11 cellular contexts compared by ENCODE assay signal in the genomic region with DNA sequence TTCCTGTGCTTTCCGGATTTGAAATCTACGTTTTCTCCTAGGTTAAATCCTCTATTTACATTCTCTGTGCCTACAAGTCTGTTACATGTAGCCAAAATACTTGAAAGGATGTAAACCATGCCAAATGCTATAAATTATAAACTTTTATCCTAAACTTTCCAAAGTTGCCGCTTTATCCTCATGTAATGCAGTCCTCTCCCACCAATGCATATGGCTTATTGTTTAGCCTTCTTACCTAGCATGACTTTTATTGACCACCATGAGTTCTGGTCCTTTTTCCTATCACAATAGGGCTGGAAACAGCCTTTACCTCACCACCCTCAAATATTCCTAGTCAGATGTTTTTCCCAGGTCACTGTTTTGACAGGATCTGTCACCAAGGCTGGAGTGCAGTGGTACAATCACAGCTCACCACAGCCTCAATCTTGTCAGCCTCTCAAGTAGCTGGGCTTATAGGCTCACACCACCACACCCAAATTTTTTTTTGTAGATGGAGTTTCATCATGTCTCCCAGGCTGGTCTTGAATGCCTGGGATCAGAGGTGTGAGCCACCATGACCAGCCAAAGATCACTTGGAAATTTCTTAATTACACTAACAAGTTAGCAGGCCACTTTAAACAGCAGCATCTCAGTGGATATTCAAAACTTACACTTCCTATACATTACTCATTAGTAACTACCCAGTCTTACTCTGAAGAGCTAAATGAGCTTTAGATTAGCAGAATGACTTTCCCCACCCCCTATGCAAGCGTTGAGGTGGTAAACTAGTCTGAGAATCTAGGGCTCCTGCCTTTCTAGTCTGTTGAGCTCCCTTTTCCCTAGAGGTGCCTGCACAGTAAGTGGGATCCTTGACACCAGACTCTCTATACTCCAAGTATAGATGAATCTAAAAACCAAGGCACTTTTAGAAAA. TPM values are rescaled to one million over a fixed set of nuclear protein-coding genes. Genes with fewer than 3 reads are reported as not detected.
DNase-seq lines count a peak whose midpoint lies in the region; ATAC-seq and TF ChIP-seq lines count a peak whose summit lies in the region.
"Had no signal": no experiment of that assay in that cellular context is flagged by ENCODE, and none has a peak within 500 bp of the region (broad histone marks: within the 10 kb centered on the region; RNA-seq: fewer than 3 reads in every experiment).

No MANE protein-coding gene starts in this region.

- intact Hi-C loops in natural killer cell (cut with micrococcal nuclease): no loop called here

- H3K9me2 ChIP-seq in SK-N-SH: no peaks in the 10 kb centered on the region

- peaks cover 25 to 30% of the 10 kb centered on the region in 2 experiments for H3K36me3 ChIP-seq in SK-N-SH (replicated peaks in 1 of 2; ENCODE audit: control insufficient read depth in 1 of 2, insufficient read depth in 2 of 2, low read length in 1 of 2)

- no peak overlapping the region for H3K4me3 ChIP-seq in SK-N-SH (ENCODE audit: low read depth in 2 of 2, low read length in 1 of 2)
- no peak overlapping the region for H3K4me3 ChIP-seq in Jurkat, Clone E6-1 (ENCODE audit: low read length)
- H3K4me3 ChIP-seq: lung had no signal

- H4K20me1 ChIP-seq in SK-N-SH (ENCODE audit: insufficient read depth): peaks cover 42% of the 10 kb centered on the region

- H3F3A ChIP-seq in SK-N-SH (replicated peaks; ENCODE audit: insufficient read depth): peaks cover 50% of the 10 kb centered on the region

- ATAC-seq in SK-N-SH treated with all-trans-retinoic acid at 6 μM for 48 hours (no peak), natural killer cell (no peak), GM18870 (IDR thresholded peaks at IDR 0.05; ENCODE audit: unreplicated experiment) (no peak), HG03280 (IDR thresholded peaks at IDR 0.05; ENCODE audit: unreplicated experiment) (no peak), GM19023 (IDR thresholded peaks at IDR 0.05; ENCODE audit: unreplicated experiment) (no peak)
- ATAC-seq in activated CD8-positive, alpha-beta T cell treated with anti-CD3 and anti-CD28 coated beads, Interleukin-2, amount 10 ng/mL, durations not matched to agents 7 days and 5 days: no peak

- no peak for TF ChIP-seq EP300 in SK-N-SH (IDR thresholded peaks at IDR 0.05; ENCODE audit: borderline replicate concordance in 1 of 2, low read depth in 1 of 2, low read length in 1 of 2)

- H3K27me3 ChIP-seq in SK-N-SH (ENCODE audit: insufficient read depth): no peaks in the 10 kb centered on the region

- H3K9me3 ChIP-seq in SK-N-SH: no peaks in the 10 kb centered on the region

- H2AFZ ChIP-seq in SK-N-SH (ENCODE audit: low read depth): no peak overlapping the region

- POLR2A ChIA-PET in SK-N-SH (lab: Yijun Ruan, JAX): interaction anchor here (0.5 to 0.9 kb wide), 4 partner anchors 33 to 108 kb away, joined by 3 to 8 read pairs (median 4); a partner anchor contains a TSS
- POLR2A ChIA-PET in activated CD8-positive, alpha-beta T cell treated with anti-CD3 and anti-CD28 coated beads, Interleukin-2, amount 10 ng/mL, durations not matched to agents 7 days and 5 days (lab: Charles Lee): interaction anchor here (0.6 to 5.9 kb wide), 13 partner anchors 10 to 109 kb away, joined by 3 to 165 read pairs (median 4); a partner anchor contains a TSS

- H3K4me1 Mint-ChIP-seq in activated CD8-positive, alpha-beta T cell treated with anti-CD3 and anti-CD28 coated beads, Interleukin-2, amount 10 ng/mL, durations not matched to agents 7 days and 5 days (ENCODE audit: low read depth): peaks cover 34% of the 10 kb centered on the region
- peaks cover 33 to 35% of the 10 kb centered on the region in 2 donors for H3K4me1 Mint-ChIP-seq in natural killer cell

- peaks cover 47% of the 10 kb centered on the region for H3K36me3 Mint-ChIP-seq in activated CD8-positive, alpha-beta T cell treated with anti-CD3 and anti-CD28 coated beads, Interleukin-2, amount 10 ng/mL, durations not matched to agents 7 days and 5 days (ENCODE audit: low read depth)
- H3K36me3 Mint-ChIP-seq in natural killer cell: peaks cover 6% of the 10 kb centered on the region

- CTCF ChIA-PET in SK-N-SH (lab: Yijun Ruan, JAX): interaction anchor here (0.6 to 7.3 kb wide), 9 partner anchors 23 to 108 kb away, joined by 3 to 69 read pairs (median 3); a partner anchor contains a TSS
- CTCF ChIA-PET in activated CD8-positive, alpha-beta T cell treated with anti-CD3 and anti-CD28 coated beads, Interleukin-2, amount 10 ng/mL, durations not matched to agents 7 days and 5 days (lab: Charles Lee): interaction anchor here (0.9 to 1.6 kb wide), 5 partner anchors 15 to 274 kb away, joined by 3 to 5 read pairs (median 4); no protein-coding TSS in a partner anchor

- peaks cover 10 to 15% of the 10 kb centered on the region in 2 experiments; a peak in 3 of 4 replicates for H3K4me1 ChIP-seq in SK-N-SH (ENCODE audit: control insufficient read depth in 1 of 2, insufficient read depth in 2 of 2, low read depth in 1 of 2, low read length in 1 of 2)

- no peak overlapping the region for H3K9ac ChIP-seq in SK-N-SH

- 89% methylated on average over 4 of the region's 4 CpGs for WGBS in SK-N-SH (ENCODE audit: low lambda C conversion rate)

- H3K9me3 Mint-ChIP-seq in activated CD8-positive, alpha-beta T cell treated with anti-CD3 and anti-CD28 coated beads, Interleukin-2, amount 10 ng/mL, durations not matched to agents 7 days and 5 days (ENCODE audit: insufficient read depth): no peaks in the 10 kb centered on the region
- no peaks in the 10 kb centered on the region for H3K9me3 Mint-ChIP-seq in natural killer cell

- H3K79me2 ChIP-seq in SK-N-SH (ENCODE audit: insufficient read depth): peaks cover 32% of the 10 kb centered on the region

- no peaks in the 10 kb centered on the region for H3K27me3 Mint-ChIP-seq in activated CD8-positive, alpha-beta T cell treated with anti-CD3 and anti-CD28 coated beads, Interleukin-2, amount 10 ng/mL, durations not matched to agents 7 days and 5 days (ENCODE audit: low read depth)
- no peaks in the 10 kb centered on the region for H3K27me3 Mint-ChIP-seq in natural killer cell (ENCODE audit: low read depth in 2 of 2)

- 0 out of 4 replicates have a peak overlapping the region, but pooled peaks of 1 of the 2 experiments have one; percentile 3 for H3K27ac ChIP-seq in SK-N-SH (ENCODE audit: low read depth in 2 of 2, low read length in 1 of 2)
- H3K27ac ChIP-seq: WERI-Rb-1 had no signal

- peak overlapping the region; percentile 7 for H3K4me3 Mint-ChIP-seq in activated CD8-positive, alpha-beta T cell treated with anti-CD3 and anti-CD28 coated beads, Interleukin-2, amount 10 ng/mL, durations not matched to agents 7 days and 5 days
- H3K4me3 Mint-ChIP-seq in natural killer cell: no peak overlapping the region

- H3K27ac Mint-ChIP-seq in activated CD8-positive, alpha-beta T cell treated with anti-CD3 and anti-CD28 coated beads, Interleukin-2, amount 10 ng/mL, durations not matched to agents 7 days and 5 days: peak overlapping the region; percentile 41
- H3K27ac Mint-ChIP-seq in natural killer cell: peak overlapping the region; percentile 64 to 73

- H3K4me2 ChIP-seq in SK-N-SH: no peak overlapping the region

- TF ChIP-seq CTCF in SK-N-SH (IDR thresholded peaks at IDR 0.05) (no peak), natural killer cell (IDR thresholded peaks at IDR 0.05) (no peak)

- DNase-seq in SK-N-SH: no peak
- DNase-seq in Jurkat, Clone E6-1 (ENCODE audit: low read depth, low spot score): peak; percentile 27
- DNase-seq in activated CD8-positive, alpha-beta T cell treated with anti-CD3 and anti-CD28 coated beads, Interleukin-2, amount 10 ng/mL, durations not matched to agents 7 days and 5 days: no peak
- DNase-seq in natural killer cell: no peak
- DNase-seq: H7, WERI-Rb-1 had no signal

- TF ChIP-seq RAD21 in SK-N-SH (IDR thresholded peaks at IDR 0.05; ENCODE audit: low read length): no peak

TF ChIP-seq in SK-N-SH, 30 proteins besides CTCF, POLR2A, EP300 and RAD21 (continues in another document):
- peak; percentile 74 for TF ChIP-seq POLR2AphosphoS5 (IDR thresholded peaks at IDR 0.05; ENCODE audit: low read depth, low read length)
- TF ChIP-seq JUND (IDR thresholded peaks at IDR 0.05): 0 out of 2 replicates have a peak, but pooled peaks have one; percentile 18

TF ChIP-seq in SK-N-SH treated with all-trans-retinoic acid at 6 μM for 48 hours, 23 proteins besides CTCF, POLR2A, EP300 and RAD21 (continues in another document):
- no peak for TF ChIP-seq ZFP3 (CRISPR knock-in tag; IDR thresholded peaks at IDR 0.05)

RNA-seq across cellular contexts. Expression of a gene that starts 4.1 kb away (rescaled TPM):
- 2,454 and 2,856 TPM in 2 replicates for polyA plus RNA-seq in SK-N-SH (2012; rRNA removed)
- polyA plus RNA-seq in SK-N-SH (2012; cell fraction: cytosol; rRNA removed): 1,826 and 2,117 TPM in 2 replicates
- polyA plus RNA-seq in SK-N-SH (2012; cell fraction: nucleus; rRNA removed): 970 and 1,206 TPM in 2 replicates
- 3,315 TPM for polyA plus RNA-seq in Jurkat, Clone E6-1 (2012; ENCODE audit: insufficient read depth, insufficient read length)
- 1,000 to 10,000 TPM; 2,302 to 2,333 TPM for total RNA-seq in activated CD8-positive, alpha-beta T cell treated with anti-CD3 and anti-CD28 coated beads, Interleukin-2, amount 10 ng/mL, durations not matched to agents 7 days and 5 days
- total RNA-seq in natural killer cell: 100 to 1,000 TPM; 147 to 185 (median 178) TPM

RNA-seq across cellular contexts. Expression of a gene that starts 16.5 kb away (rescaled TPM):
- polyA plus RNA-seq in SK-N-SH (2012; rRNA removed): 43.0 and 61.4 TPM in 2 replicates
- polyA plus RNA-seq in SK-N-SH (2012; cell fraction: cytosol; rRNA removed): 21.9 and 25.6 TPM in 2 replicates
- 223 and 317 TPM in 2 replicates for polyA plus RNA-seq in SK-N-SH (2012; cell fraction: nucleus; rRNA removed)
- 71.3 TPM for polyA plus RNA-seq in Jurkat, Clone E6-1 (2012; ENCODE audit: insufficient read depth, insufficient read length)
- total RNA-seq in activated CD8-positive, alpha-beta T cell treated with anti-CD3 and anti-CD28 coated beads, Interleukin-2, amount 10 ng/mL, durations not matched to agents 7 days and 5 days: 10 to 100 TPM; 35.8 to 37.8 TPM
- 100 to 1,000 TPM; 262 to 294 (median 271) TPM for total RNA-seq in natural killer cell

RNA-seq across cellular contexts. Expression of a gene that starts 32.5 kb away (rescaled TPM):
- polyA plus RNA-seq in SK-N-SH (2012; rRNA removed): 0.08 and 0.13 TPM in 2 replicates
- polyA plus RNA-seq in SK-N-SH (2012; cell fraction: cytosol; rRNA removed): 0.03 and 0.08 TPM in 2 replicates
- polyA plus RNA-seq in SK-N-SH (2012; cell fraction: nucleus; rRNA removed): 0.12 and 0.14 TPM in 2 replicates
- polyA plus RNA-seq in Jurkat, Clone E6-1 (2012; ENCODE audit: insufficient read depth, insufficient read length): not detected
- under 1 TPM in 1 of 2 experiments, not detected in 1; 0.16 TPM for total RNA-seq in activated CD8-positive, alpha-beta T cell treated with anti-CD3 and anti-CD28 coated beads, Interleukin-2, amount 10 ng/mL, durations not matched to agents 7 days and 5 days
- under 1 TPM; 0.39 to 0.80 (median 0.45) TPM for total RNA-seq in natural killer cell
- total RNA-seq: H7 had no signal

RNA-seq across cellular contexts. Expression of a gene that starts 57.3 kb away (rescaled TPM):
- 2.2 and 2.3 TPM in 2 replicates for polyA plus RNA-seq in SK-N-SH (2012; rRNA removed)
- polyA plus RNA-seq in SK-N-SH (2012; cell fraction: cytosol; rRNA removed): 1.6 and 2.9 TPM in 2 replicates
- polyA plus RNA-seq in SK-N-SH (2012; cell fraction: nucleus; rRNA removed): 1.4 and 2.4 TPM in 2 replicates
- polyA plus RNA-seq in Jurkat, Clone E6-1 (2012; ENCODE audit: insufficient read depth, insufficient read length): 12.9 TPM
- total RNA-seq in activated CD8-positive, alpha-beta T cell treated with anti-CD3 and anti-CD28 coated beads, Interleukin-2, amount 10 ng/mL, durations not matched to agents 7 days and 5 days: 1 to 10 TPM; 9.5 to 9.9 TPM
- total RNA-seq in natural killer cell: 10 to 100 TPM in 2 of 3 donors, 1 to 10 TPM in 1; 6.3 to 11.6 (median 11.1) TPM

Comparison
In these comparisons a context has a peak if more than half of its experiments do, and no peak if none do; other contexts are left out.
1. RNA of a gene that starts 4.1 kb away (total RNA-seq): 2,302 to 2,333 TPM in activated CD8-positive, alpha-beta T cell treated with anti-CD3 and anti-CD28 coated beads, Interleukin-2, amount 10 ng/mL, durations not matched to agents 7 days and 5 days; 147 to 185 TPM in natural killer cell; every median in the first group is over 10 times any median in the second.
2. RNA of a gene that starts 16.5 kb away (total RNA-seq): 262 to 294 TPM in natural killer cell; 35.8 to 37.8 TPM in activated CD8-positive, alpha-beta T cell treated with anti-CD3 and anti-CD28 coated beads, Interleukin-2, amount 10 ng/mL, durations not matched to agents 7 days and 5 days; every median in the first group is over 4 times any median in the second.